Comparison of ENCODE assay signal across 1 cellular context in the genomic region with DNA sequence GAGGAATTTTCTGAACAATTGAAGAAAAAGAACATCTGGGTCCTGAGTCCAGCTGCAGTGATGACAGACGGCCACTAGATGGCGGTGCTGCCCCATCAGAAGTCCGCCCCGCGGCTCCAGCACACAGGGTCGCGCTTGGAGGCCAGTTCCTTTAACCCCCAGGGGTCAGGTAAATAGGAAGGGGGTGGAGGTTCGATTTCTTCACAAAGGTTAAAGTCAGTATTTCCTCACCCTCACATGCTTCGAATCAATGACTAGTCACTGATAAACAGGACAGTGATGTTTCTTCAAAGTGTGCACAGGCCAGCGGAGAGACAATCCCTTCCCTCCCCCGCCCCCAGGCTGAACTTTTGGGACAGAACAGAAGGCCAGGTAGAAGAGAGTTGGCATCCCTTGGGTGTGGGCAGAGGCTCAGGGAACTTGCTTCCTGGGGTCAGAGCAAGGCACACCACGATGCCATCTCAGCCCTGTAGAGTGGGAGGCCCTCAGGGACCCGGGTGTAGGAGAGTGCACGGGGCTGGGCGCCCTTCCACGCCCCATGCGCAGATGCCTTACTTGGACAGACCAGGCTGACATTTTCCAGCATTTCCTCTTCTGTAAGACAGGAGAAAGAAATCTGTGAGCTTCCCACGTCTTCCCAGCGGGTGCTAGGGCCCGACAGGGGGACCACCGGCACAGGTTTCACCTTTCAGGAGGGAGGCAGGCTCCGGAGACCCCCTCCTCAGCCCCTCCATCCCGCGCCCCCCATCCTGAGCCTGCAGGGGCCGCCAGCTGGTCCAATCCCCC.
TF ChIP-seq lines count a peak whose summit lies in the region.

No MANE protein-coding gene starts in this region.

TF ChIP-seq in HepG2, 621 proteins besides CTCF, POLR2A, EP300 and RAD21 (continued from another document and continues in another):
- TF ChIP-seq, protein P1, sequence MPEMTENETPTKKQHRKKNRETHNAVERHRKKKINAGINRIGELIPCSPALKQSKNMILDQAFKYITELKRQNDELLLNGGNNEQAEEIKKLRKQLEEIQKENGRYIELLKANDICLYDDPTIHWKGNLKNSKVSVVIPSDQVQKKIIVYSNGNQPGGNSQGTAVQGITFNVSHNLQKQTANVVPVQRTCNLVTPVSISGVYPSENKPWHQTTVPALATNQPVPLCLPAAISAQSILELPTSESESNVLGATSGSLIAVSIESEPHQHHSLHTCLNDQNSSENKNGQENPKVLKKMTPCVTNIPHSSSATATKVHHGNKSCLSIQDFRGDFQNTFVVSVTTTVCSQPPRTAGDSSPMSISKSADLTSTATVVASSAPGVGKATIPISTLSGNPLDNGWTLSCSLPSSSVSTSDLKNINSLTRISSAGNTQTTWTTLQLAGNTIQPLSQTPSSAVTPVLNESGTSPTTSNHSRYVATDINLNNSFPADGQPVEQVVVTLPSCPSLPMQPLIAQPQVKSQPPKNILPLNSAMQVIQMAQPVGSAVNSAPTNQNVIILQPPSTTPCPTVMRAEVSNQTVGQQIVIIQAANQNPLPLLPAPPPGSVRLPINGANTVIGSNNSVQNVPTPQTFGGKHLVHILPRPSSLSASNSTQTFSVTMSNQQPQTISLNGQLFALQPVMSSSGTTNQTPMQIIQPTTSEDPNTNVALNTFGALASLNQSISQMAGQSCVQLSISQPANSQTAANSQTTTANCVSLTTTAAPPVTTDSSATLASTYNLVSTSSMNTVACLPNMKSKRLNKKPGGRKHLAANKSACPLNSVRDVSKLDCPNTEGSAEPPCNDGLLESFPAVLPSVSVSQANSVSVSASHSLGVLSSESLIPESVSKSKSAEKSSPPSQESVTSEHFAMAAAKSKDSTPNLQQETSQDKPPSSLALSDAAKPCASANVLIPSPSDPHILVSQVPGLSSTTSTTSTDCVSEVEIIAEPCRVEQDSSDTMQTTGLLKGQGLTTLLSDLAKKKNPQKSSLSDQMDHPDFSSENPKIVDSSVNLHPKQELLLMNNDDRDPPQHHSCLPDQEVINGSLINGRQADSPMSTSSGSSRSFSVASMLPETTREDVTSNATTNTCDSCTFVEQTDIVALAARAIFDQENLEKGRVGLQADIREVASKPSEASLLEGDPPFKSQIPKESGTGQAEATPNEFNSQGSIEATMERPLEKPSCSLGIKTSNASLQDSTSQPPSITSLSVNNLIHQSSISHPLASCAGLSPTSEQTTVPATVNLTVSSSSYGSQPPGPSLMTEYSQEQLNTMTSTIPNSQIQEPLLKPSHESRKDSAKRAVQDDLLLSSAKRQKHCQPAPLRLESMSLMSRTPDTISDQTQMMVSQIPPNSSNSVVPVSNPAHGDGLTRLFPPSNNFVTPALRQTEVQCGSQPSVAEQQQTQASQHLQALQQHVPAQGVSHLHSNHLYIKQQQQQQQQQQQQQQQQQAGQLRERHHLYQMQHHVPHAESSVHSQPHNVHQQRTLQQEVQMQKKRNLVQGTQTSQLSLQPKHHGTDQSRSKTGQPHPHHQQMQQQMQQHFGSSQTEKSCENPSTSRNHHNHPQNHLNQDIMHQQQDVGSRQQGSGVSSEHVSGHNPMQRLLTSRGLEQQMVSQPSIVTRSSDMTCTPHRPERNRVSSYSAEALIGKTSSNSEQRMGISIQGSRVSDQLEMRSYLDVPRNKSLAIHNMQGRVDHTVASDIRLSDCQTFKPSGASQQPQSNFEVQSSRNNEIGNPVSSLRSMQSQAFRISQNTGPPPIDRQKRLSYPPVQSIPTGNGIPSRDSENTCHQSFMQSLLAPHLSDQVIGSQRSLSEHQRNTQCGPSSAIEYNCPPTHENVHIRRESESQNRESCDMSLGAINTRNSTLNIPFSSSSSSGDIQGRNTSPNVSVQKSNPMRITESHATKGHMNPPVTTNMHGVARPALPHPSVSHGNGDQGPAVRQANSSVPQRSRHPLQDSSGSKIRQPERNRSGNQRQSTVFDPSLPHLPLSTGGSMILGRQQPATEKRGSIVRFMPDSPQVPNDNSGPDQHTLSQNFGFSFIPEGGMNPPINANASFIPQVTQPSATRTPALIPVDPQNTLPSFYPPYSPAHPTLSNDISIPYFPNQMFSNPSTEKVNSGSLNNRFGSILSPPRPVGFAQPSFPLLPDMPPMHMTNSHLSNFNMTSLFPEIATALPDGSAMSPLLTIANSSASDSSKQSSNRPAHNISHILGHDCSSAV (CRISPR knock-in tag; IDR thresholded peaks at IDR 0.05; ENCODE audit: borderline replicate concordance) = no peak
- TF ChIP-seq, protein P2, sequence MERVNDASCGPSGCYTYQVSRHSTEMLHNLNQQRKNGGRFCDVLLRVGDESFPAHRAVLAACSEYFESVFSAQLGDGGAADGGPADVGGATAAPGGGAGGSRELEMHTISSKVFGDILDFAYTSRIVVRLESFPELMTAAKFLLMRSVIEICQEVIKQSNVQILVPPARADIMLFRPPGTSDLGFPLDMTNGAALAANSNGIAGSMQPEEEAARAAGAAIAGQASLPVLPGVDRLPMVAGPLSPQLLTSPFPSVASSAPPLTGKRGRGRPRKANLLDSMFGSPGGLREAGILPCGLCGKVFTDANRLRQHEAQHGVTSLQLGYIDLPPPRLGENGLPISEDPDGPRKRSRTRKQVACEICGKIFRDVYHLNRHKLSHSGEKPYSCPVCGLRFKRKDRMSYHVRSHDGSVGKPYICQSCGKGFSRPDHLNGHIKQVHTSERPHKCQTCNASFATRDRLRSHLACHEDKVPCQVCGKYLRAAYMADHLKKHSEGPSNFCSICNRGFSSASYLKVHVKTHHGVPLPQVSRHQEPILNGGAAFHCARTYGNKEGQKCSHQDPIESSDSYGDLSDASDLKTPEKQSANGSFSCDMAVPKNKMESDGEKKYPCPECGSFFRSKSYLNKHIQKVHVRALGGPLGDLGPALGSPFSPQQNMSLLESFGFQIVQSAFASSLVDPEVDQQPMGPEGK (CRISPR knock-in tag; IDR thresholded peaks at IDR 0.05) = peak; percentile 98
- TF ChIP-seq ZNF343 (CRISPR knock-in tag; IDR thresholded peaks at IDR 0.05) (0 out of 2 replicates have a peak, but pooled peaks have one; percentile 30), TARDBP (CRISPR knock-in tag; IDR thresholded peaks at IDR 0.05) (peak; percentile 92), NFE2L2 (IDR thresholded peaks at IDR 0.05; ENCODE audit: low read length) (0 out of 2 replicates have a peak, but pooled peaks have one; percentile 23), ZNF746 (CRISPR knock-in tag; IDR thresholded peaks at IDR 0.05) (peak; percentile 92), ZNF747 (CRISPR knock-in tag; IDR thresholded peaks at IDR 0.05; ENCODE audit: borderline replicate concordance) (peak; percentile 83; the same call in 1 of the 2 replicates), ZNF530 (CRISPR knock-in tag; IDR thresholded peaks at IDR 0.05; ENCODE audit: low read depth) (peak; percentile 54; the same call in 1 of the 2 replicates), ZNF850 (CRISPR knock-in tag; conservative IDR thresholded peaks at IDR 0.05) (no peak), PHF20 (CRISPR knock-in tag; IDR thresholded peaks at IDR 0.05) (no peak), SNAPC2 (CRISPR knock-in tag; IDR thresholded peaks at IDR 0.05) (peak; percentile 96), GATA4 (IDR thresholded peaks at IDR 0.05; ENCODE audit: borderline replicate concordance, low read depth) (peak; percentile 98), ATF7 (IDR thresholded peaks at IDR 0.05) (no peak), ATF7 (CRISPR knock-in tag; IDR thresholded peaks at IDR 0.05) (peak; percentile 92), ZNF30 (CRISPR knock-in tag; IDR thresholded peaks at IDR 0.05) (no peak), ZBTB1 (CRISPR knock-in tag; IDR thresholded peaks at IDR 0.05; ENCODE audit: borderline replicate concordance) (peak; percentile 76; the same call in 1 of the 2 replicates), ZNF326 (CRISPR knock-in tag; IDR thresholded peaks at IDR 0.05; ENCODE audit: borderline replicate concordance) (peak; percentile 69; the same call in 1 of the 2 replicates), ZKSCAN5 (CRISPR knock-in tag; IDR thresholded peaks at IDR 0.05) (no peak), ARID2 (CRISPR knock-in tag; IDR thresholded peaks at IDR 0.05; ENCODE audit: borderline replicate concordance) (peak; percentile 95), ATF7-NPFF (CRISPR knock-in tag; IDR thresholded peaks at IDR 0.05; ENCODE audit: low read depth) (peak; percentile 90), ZNF160 (CRISPR knock-in tag; IDR thresholded peaks at IDR 0.05) (peak; percentile 63; the same call in 1 of the 2 replicates), NKX3-1 (CRISPR knock-in tag; IDR thresholded peaks at IDR 0.05) (no peak), ZNF331 (CRISPR knock-in tag; IDR thresholded peaks at IDR 0.05) (peak; percentile 98), MTF1 (CRISPR knock-in tag; IDR thresholded peaks at IDR 0.05) (no peak), PCBP1 (IDR thresholded peaks at IDR 0.05; ENCODE audit: borderline replicate concordance, low read depth, low read length) (0 out of 2 replicates have a peak, but pooled peaks have one; percentile 37), ZNF552 (CRISPR knock-in tag; IDR thresholded peaks at IDR 0.05; ENCODE audit: borderline replicate concordance) (peak; percentile 83; the same call in 1 of the 2 replicates)
- TF ChIP-seq, protein P3, sequence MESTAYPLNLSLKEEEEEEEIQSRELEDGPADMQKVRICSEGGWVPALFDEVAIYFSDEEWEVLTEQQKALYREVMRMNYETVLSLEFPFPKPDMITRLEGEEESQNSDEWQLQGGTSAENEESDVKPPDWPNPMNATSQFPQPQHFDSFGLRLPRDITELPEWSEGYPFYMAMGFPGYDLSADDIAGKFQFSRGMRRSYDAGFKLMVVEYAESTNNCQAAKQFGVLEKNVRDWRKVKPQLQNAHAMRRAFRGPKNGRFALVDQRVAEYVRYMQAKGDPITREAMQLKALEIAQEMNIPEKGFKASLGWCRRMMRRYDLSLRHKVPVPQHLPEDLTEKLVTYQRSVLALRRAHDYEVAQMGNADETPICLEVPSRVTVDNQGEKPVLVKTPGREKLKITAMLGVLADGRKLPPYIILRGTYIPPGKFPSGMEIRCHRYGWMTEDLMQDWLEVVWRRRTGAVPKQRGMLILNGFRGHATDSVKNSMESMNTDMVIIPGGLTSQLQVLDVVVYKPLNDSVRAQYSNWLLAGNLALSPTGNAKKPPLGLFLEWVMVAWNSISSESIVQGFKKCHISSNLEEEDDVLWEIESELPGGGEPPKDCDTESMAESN (CRISPR knock-in tag; conservative IDR thresholded peaks at IDR 0.05) = 0 out of 2 replicates have a peak, but pooled peaks have one; percentile 66
- TF ChIP-seq, protein P4, sequence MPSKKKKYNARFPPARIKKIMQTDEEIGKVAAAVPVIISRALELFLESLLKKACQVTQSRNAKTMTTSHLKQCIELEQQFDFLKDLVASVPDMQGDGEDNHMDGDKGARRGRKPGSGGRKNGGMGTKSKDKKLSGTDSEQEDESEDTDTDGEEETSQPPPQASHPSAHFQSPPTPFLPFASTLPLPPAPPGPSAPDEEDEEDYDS (CRISPR knock-in tag; IDR thresholded peaks at IDR 0.05) = peak; percentile 89
- TF ChIP-seq, protein P5, sequence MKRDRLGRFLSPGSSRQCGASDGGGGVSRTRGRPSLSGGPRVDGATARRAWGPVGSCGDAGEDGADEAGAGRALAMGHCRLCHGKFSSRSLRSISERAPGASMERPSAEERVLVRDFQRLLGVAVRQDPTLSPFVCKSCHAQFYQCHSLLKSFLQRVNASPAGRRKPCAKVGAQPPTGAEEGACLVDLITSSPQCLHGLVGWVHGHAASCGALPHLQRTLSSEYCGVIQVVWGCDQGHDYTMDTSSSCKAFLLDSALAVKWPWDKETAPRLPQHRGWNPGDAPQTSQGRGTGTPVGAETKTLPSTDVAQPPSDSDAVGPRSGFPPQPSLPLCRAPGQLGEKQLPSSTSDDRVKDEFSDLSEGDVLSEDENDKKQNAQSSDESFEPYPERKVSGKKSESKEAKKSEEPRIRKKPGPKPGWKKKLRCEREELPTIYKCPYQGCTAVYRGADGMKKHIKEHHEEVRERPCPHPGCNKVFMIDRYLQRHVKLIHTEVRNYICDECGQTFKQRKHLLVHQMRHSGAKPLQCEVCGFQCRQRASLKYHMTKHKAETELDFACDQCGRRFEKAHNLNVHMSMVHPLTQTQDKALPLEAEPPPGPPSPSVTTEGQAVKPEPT (CRISPR knock-in tag; IDR thresholded peaks at IDR 0.05; ENCODE audit: low read depth) = peak; percentile 84; the same call in 1 of the 2 replicates
- TF ChIP-seq, protein P6, sequence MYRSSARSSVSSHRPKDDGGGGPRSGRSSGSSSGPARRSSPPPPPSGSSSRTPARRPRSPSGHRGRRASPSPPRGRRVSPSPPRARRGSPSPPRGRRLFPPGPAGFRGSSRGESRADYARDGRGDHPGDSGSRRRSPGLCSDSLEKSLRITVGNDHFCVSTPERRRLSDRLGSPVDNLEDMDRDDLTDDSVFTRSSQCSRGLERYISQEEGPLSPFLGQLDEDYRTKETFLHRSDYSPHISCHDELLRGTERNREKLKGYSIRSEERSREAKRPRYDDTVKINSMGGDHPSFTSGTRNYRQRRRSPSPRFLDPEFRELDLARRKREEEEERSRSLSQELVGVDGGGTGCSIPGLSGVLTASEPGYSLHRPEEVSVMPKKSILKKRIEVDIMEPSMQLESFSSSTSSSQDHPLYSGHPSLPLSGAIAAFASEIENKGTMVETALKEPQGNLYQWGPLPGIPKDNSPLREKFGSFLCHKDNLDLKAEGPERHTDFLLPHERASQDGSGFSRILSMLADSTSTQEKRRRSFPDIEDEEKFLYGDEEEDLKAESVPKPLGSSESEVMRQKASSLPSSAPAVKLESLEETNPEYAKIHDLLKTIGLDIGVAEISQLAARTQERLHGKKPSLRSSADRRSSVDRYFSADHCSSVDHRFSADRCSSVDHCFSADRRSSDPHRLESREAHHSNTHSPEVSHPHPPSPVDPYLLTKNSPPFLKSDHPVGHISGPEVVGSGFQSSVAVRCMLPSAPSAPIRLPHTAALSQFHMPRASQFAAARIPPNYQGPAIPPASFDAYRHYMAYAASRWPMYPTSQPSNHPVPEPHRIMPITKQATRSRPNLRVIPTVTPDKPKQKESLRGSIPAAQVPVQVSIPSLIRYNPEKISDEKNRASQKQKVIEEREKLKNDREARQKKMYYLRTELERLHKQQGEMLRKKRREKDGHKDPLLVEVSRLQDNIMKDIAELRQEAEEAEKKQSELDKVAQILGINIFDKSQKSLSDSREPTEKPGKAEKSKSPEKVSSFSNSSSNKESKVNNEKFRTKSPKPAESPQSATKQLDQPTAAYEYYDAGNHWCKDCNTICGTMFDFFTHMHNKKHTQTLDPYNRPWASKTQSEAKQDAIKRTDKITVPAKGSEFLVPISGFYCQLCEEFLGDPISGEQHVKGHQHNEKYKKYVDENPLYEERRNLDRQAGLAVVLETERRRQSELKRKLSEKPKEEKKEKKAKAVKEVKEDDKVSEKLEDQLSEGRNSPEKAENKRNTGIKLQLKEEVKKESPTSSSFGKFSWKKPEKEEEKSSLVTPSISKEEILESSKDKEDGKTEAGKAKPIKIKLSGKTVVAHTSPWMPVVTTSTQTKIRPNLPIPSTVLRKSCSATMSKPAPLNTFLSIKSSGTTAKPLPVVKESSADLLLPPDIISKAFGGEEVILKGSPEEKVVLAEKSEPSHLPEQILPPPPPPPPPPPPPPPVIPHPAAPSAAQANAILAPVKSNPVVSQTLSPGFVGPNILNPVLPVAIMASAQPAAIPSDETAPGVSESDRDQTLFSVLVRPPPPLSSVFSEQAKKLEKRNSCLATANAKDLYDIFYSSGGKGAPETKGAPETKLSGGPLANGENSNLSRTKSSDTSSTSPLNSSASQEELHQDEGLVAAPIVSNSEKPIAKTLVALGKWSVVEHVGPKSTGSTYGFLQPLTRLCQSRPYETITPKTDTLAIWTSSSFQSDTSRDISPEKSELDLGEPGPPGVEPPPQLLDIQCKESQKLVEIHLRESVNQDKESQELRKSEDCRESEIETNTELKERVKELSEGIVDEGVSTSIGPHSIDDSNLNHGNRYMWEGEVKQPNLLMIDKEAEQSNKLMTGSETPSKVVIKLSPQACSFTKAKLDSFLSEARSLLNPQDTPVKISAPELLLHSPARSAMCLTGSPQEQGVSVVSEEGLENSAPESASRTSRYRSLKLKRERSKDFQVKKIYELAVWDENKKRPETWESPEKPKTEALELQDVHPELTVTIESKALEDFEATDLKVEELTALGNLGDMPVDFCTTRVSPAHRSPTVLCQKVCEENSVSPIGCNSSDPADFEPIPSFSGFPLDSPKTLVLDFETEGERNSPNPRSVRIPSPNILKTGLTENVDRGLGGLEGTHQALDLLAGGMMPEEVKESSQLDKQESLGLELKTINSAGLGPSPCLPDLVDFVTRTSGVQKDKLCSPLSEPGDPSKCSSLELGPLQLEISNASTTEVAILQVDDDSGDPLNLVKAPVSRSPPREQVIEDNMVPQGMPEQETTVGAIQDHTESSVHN (CRISPR knock-in tag; IDR thresholded peaks at IDR 0.05) = peak; percentile 97; the same call in 1 of the 2 replicates
